In the genomic region with DNA sequence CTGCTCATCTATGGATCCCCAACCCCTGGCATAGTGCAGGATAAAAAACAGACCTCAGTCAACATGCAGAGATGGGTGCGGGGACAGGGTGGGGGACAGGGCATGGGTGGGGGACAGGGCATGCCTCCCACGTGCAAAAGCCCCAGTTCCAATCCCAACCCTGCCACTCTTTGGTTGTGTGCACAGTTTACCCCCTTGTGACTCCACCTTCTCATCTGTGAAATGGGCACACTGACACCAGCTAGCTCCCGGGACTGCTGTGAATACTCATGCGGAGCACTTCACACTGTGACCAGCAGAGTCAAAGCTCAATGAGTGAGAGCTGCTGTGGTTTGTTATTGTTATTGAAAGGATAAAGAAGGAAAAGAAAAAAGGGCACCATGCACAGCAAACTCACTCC, we compare ENCODE assay signal across 28 cellular contexts.
"Had no signal": no experiment of that assay in that cellular context is flagged by ENCODE, and none has a peak within 500 bp of the region (broad histone marks: within the 10 kb centered on the region; RNA-seq: fewer than 3 reads in every experiment).

No MANE protein-coding gene starts in this region.

- H3K4me3 Mint-ChIP-seq: activated B cell treated with CpG ODN at 0.5 μM for 24 hours; activated T-helper 1 cell treated with anti-CD3 and anti-CD28 coated beads, Interleukin-12 subunit alpha, Interleukin-12 subunit beta, Interleukin-2, Interleukin-4 antibody, amounts not matched to agents 30 ng/mL and 10 ng/mL and 1 ng/mL, durations not matched to agents 14 hours and 24 hours and 36 hours; effector memory CD8-positive, alpha-beta T cell; mesothelial cell of epicardium; nephron; stimulated activated naive B cell treated with anti-CD40 and anti-IgM and Interleukin-4, amounts not matched to agents 10 μg/mL and 1 μg/mL and 100 μg/mL, for 72 hours had no signal

- H3K9me3 ChIP-seq: colonic mucosa, esophagus muscularis mucosa, gastrocnemius medialis, neutrophil, ovary, psoas muscle, right atrium auricular region, thoracic aorta, upper lobe of left lung had no signal

- H3K27ac ChIP-seq: colonic mucosa, dorsolateral prefrontal cortex, esophagus muscularis mucosa, gastrocnemius medialis, neutrophil, ovary, psoas muscle, right atrium auricular region, skin epidermis, thoracic aorta, upper lobe of left lung had no signal

- H3K27me3 Mint-ChIP-seq: activated B cell treated with CpG ODN at 0.5 μM for 24 hours; effector memory CD8-positive, alpha-beta T cell; stimulated activated naive B cell treated with anti-CD40 and anti-IgM and Interleukin-4, amounts not matched to agents 10 μg/mL and 1 μg/mL and 100 μg/mL, for 72 hours had no signal

- H3K4me3 ChIP-seq: colonic mucosa, dorsolateral prefrontal cortex, esophagus muscularis mucosa, gastrocnemius medialis, ovary, psoas muscle, right atrium auricular region, skin epidermis, thoracic aorta, upper lobe of left lung had no signal

- H3K4me1 ChIP-seq: colonic mucosa, gastrocnemius medialis, psoas muscle, right atrium auricular region had no signal

- H3K9me3 Mint-ChIP-seq: activated B cell treated with CpG ODN at 0.5 μM for 24 hours; activated naive CD4-positive, alpha-beta T cell treated with anti-CD3 and anti-CD28 coated beads, Interleukin-2, amount 50 U/mL, for 72 hours; effector memory CD8-positive, alpha-beta T cell; stimulated activated naive B cell treated with anti-CD40 and anti-IgM and Interleukin-4, amounts not matched to agents 10 μg/mL and 1 μg/mL and 100 μg/mL, for 72 hours had no signal

- H3K36me3 ChIP-seq: colonic mucosa, gastrocnemius medialis, neutrophil, ovary, upper lobe of left lung had no signal

- H3K27ac Mint-ChIP-seq: activated B cell treated with CpG ODN at 0.5 μM for 24 hours; mesothelial cell of epicardium; stimulated activated naive B cell treated with anti-CD40 and anti-IgM and Interleukin-4, amounts not matched to agents 10 μg/mL and 1 μg/mL and 100 μg/mL, for 72 hours had no signal

- ATAC-seq: activated naive CD4-positive, alpha-beta T cell treated with anti-CD3 and anti-CD28 coated beads, Interleukin-2, amount 50 U/mL, for 72 hours; effector memory CD8-positive, alpha-beta T cell; gastrocnemius medialis; left ventricle myocardium superior; psoas muscle; SK-N-SH treated with all-trans-retinoic acid at 6 μM for 48 hours; stimulated activated naive B cell treated with anti-CD40 and anti-IgM and Interleukin-4, amounts not matched to agents 10 μg/mL and 1 μg/mL and 100 μg/mL, for 72 hours had no signal

- FAIRE-seq: bronchial epithelial cell had no signal

- H3K27me3 ChIP-seq: colonic mucosa, dorsolateral prefrontal cortex, esophagus muscularis mucosa, gastrocnemius medialis, neutrophil, ovary, right atrium auricular region, upper lobe of left lung had no signal

- DNase-seq: activated B cell treated with CpG ODN at 0.5 μM for 24 hours; activated CD4-positive, alpha-beta T cell treated with anti-CD3 and anti-CD28 coated beads, Interleukin-2, amount 50 U/mL, for 1 hour; amygdala; colonic mucosa; dorsolateral prefrontal cortex; effector memory CD8-positive, alpha-beta T cell; gastrocnemius medialis; hippocampal formation; left ventricle myocardium superior; mammary epithelial cell; psoas muscle; SIG-M5; stimulated activated CD4-positive, alpha-beta T cell treated with anti-CD3 and anti-CD28 coated beads, Interleukin-2, amount 100 ng/mL, for 48 hours; stimulated activated naive B cell treated with anti-CD40 and anti-IgM and Interleukin-4, amounts not matched to agents 10 μg/mL and 1 μg/mL and 100 μg/mL, for 72 hours; T-helper 9 cell; upper lobe of left lung had no signal
